In the genomic region with DNA sequence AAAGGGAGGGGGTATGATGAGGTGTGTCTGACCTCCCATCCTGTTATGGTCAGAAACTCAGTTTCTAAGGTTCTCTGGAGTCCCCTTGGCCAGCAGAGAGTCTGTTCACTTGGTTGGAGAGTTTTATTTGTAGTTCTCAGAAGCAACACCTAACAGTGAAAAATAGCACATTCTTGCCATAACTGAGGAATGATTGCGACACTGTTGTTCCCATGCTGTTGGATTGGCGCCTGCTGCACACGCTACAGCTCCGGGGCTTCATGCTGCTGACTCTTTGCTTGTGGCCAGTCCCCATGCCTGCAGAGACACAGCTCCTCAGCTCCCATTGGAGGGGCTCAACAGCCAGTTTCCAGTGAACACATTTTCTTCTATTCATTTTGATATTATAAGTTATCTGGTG, we compare ENCODE assay signal across 8 cellular contexts. TPM values are rescaled to one million over a fixed set of nuclear protein-coding genes. Genes with fewer than 3 reads are reported as not detected.
DNase-seq lines count a peak whose midpoint lies in the region; ATAC-seq, FAIRE-seq and TF ChIP-seq lines count a peak whose summit lies in the region.

No MANE protein-coding gene starts in this region.

- TF ChIP-seq EP300 in A549 (IDR thresholded peaks at IDR 0.05): no peak

- no peak for FAIRE-seq in A549 (lab: Jason Lieb, UNC)

- H3K9ac ChIP-seq in fibroblast of lung (ENCODE audit: insufficient read depth, low read length): no peak overlapping the region

- TF ChIP-seq CTCF in A549 (IDR thresholded peaks at IDR 0.05) (no peak), fibroblast of lung (conservative IDR thresholded peaks at IDR 0.05 in 1 of 2, IDR thresholded peaks at IDR 0.05 in 1 of 2; ENCODE audit: low read depth in 1 of 2, low read length in 2 of 2) (no peak)

- H3K79me2 ChIP-seq in fibroblast of lung (ENCODE audit: control insufficient read depth, insufficient read depth, low read length): no peaks in the 10 kb centered on the region

- CTCF ChIA-PET in A549 (lab: Yijun Ruan, JAX): no interaction called here

- no peak for TF ChIP-seq RAD21 in A549 (conservative IDR thresholded peaks at IDR 0.05 in 1 of 2, IDR thresholded peaks at IDR 0.05 in 1 of 2)

- DNase-seq in A549 (ENCODE audit: low read depth in 1 of 2, low spot score in 1 of 2) (peak in 1 of 2 experiments; percentile 3), LoVo (ENCODE audit: low spot score) (peak; percentile 3), fibroblast of lung (ENCODE audit: low read depth in 2 of 2) (peak; percentile 53 to 84), myocyte (ENCODE audit: low read depth) (peak; percentile 62), NCI-H1694 treated with DMSO at 0.1 percent for 48 hours (lab: John Stamatoyannopoulos, UW) (no peak)

- no peaks in the 10 kb centered on the region for H3K27me3 ChIP-seq in fibroblast of lung (ENCODE audit: control insufficient read depth, insufficient read depth, low read length)

- H3K36me3 ChIP-seq in fibroblast of lung (ENCODE audit: control insufficient read depth, insufficient read depth, low read length): no peaks in the 10 kb centered on the region

- no peaks in the 10 kb centered on the region for H3K9me3 ChIP-seq in A549
- no peaks in the 10 kb centered on the region for H3K9me3 ChIP-seq in fibroblast of lung (ENCODE audit: control insufficient read depth, insufficient read depth, low read depth, low read length)

- H3K27ac ChIP-seq in A549 (no peak overlapping the region), fibroblast of lung (ENCODE audit: insufficient read depth, low read length) (no peak overlapping the region)

- no peaks in the 10 kb centered on the region for H4K20me1 ChIP-seq in fibroblast of lung (ENCODE audit: control insufficient read depth, extremely low read depth, insufficient read depth, low read length)

- no peak overlapping the region for H2AFZ ChIP-seq in fibroblast of lung (ENCODE audit: low read length)

- 64% methylated on average over 4 of the region's 4 CpGs for WGBS in A549 (ENCODE audit: missing lambda C conversion rate)

- peak in 1 of 2 experiments; percentile 23; a peak in 1 of 6 replicates for ATAC-seq in A549
- no peak for ATAC-seq in GM19328 (IDR thresholded peaks at IDR 0.05; ENCODE audit: unreplicated experiment)
- ATAC-seq in HG03571 (IDR thresholded peaks at IDR 0.05; ENCODE audit: unreplicated experiment): no peak
- ATAC-seq in GM19395 (IDR thresholded peaks at IDR 0.05; ENCODE audit: unreplicated experiment): no peak

- peaks cover 11% of the 10 kb centered on the region; the same call in 1 of the 3 replicates for H3K4me1 ChIP-seq in A549
- no peaks in the 10 kb centered on the region for H3K4me1 ChIP-seq in fibroblast of lung (ENCODE audit: control insufficient read depth, extremely low read depth, insufficient read depth, low read length)

- H3K4me2 ChIP-seq in A549: no peak overlapping the region
- no peak overlapping the region for H3K4me2 ChIP-seq in fibroblast of lung (ENCODE audit: extremely low read depth, insufficient read depth, low read length)

- H3K4me3 ChIP-seq in A549 (no peak overlapping the region), fibroblast of lung (replicated peaks in 1 of 4; ENCODE audit: control extremely low read depth in 1 of 4, insufficient read depth in 1 of 4, low read depth in 3 of 4, low read length in 4 of 4) (no peak overlapping the region)

- POLR2A ChIA-PET in A549 (lab: Yijun Ruan, JAX): no interaction called here

- no peak for TF ChIP-seq POLR2A in A549 (IDR thresholded peaks at IDR 0.05; ENCODE audit: low read length)

TF ChIP-seq in A549, 52 proteins besides CTCF, POLR2A, EP300 and RAD21:
- TF ChIP-seq, protein P1, sequence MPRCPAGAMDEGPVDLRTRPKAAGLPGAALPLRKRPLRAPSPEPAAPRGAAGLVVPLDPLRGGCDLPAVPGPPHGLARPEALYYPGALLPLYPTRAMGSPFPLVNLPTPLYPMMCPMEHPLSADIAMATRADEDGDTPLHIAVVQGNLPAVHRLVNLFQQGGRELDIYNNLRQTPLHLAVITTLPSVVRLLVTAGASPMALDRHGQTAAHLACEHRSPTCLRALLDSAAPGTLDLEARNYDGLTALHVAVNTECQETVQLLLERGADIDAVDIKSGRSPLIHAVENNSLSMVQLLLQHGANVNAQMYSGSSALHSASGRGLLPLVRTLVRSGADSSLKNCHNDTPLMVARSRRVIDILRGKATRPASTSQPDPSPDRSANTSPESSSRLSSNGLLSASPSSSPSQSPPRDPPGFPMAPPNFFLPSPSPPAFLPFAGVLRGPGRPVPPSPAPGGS (IDR thresholded peaks at IDR 0.05): no peak
- TF ChIP-seq CEBPB (IDR thresholded peaks at IDR 0.05): peak; percentile 35 to 75; a peak in 3 of 4 replicates

RNA-seq across cellular contexts. Expression of a gene that starts 42.1 kb away (rescaled TPM):
- 143 and 187 TPM in 2 replicates for polyA plus RNA-seq in A549 (2011; rRNA removed)
- polyA plus RNA-seq in A549 (2012; cell fraction: cytosol; rRNA removed): 117 and 140 TPM in 2 replicates
- 34.4 and 44.0 TPM in 2 replicates for polyA plus RNA-seq in A549 (2012; cell fraction: nucleus; rRNA removed)
- 71.9 to 73.3 TPM (median 73.1 TPM) in 3 replicates for polyA plus RNA-seq in A549 (2017; fragmentation: RNase III; extraction: RNeasy Plus Mini Kit Qiagen cat#74134 plus additional on column Dnase treatment)
- 142 and 145 TPM in 2 replicates for polyA minus RNA-seq in A549 (2011; rRNA and poly(A)+ RNA removed)
- total RNA-seq in fibroblast of lung: 67.3 and 98.8 TPM in 2 replicates
- polyA plus RNA-seq in fibroblast of lung: 416 and 437 TPM in 2 replicates
- polyA plus RNA-seq in fibroblast of lung (2012): 166 and 174 TPM in 2 replicates
- polyA minus RNA-seq in fibroblast of lung (ENCODE audit: low replicate concordance): 145 and 433 TPM in 2 replicates
- 68.9 and 120 TPM in 2 replicates for total RNA-seq in myocyte
- polyA plus RNA-seq in myocyte (2012): 114 TPM

RNA-seq across cellular contexts. Expression of a gene that starts 42.2 kb away (rescaled TPM):
- polyA plus RNA-seq in A549 (2011; rRNA removed) (3.9 and 4.0 TPM in 2 replicates), A549 (2017; fragmentation: RNase III; extraction: RNeasy Plus Mini Kit Qiagen cat#74134 plus additional on column Dnase treatment) (1.5 to 2.1 TPM (median 1.7 TPM) in 3 replicates), fibroblast of lung (3.9 and 4.3 TPM in 2 replicates)
- 1.1 and 1.2 TPM in 2 replicates for polyA plus RNA-seq in A549 (2012; cell fraction: cytosol; rRNA removed)
- 0.96 and 2.3 TPM in 2 replicates for polyA plus RNA-seq in A549 (2012; cell fraction: nucleus; rRNA removed)
- 6.7 and 7.4 TPM in 2 replicates for polyA minus RNA-seq in A549 (2011; rRNA and poly(A)+ RNA removed)
- total RNA-seq in fibroblast of lung (3.3 and 4.5 TPM in 2 replicates), myocyte (4.5 and 5.0 TPM in 2 replicates)
- 1.8 and 1.9 TPM in 2 replicates for polyA plus RNA-seq in fibroblast of lung (2012)
- polyA minus RNA-seq in fibroblast of lung (ENCODE audit: low replicate concordance): 2.9 and 3.1 TPM in 2 replicates
- polyA plus RNA-seq in myocyte (2012): 2.4 TPM
